8 cellular contexts compared by ENCODE assay signal in genomic region chr13:101626925-101627555, GRCh38.
A peak's percentile ranks its signal among the peaks of the same experiment; 100 is the strongest.
DNase-seq lines count a peak whose midpoint lies in the region; ATAC-seq, FAIRE-seq and TF ChIP-seq lines count a peak whose summit lies in the region.

No MANE protein-coding gene starts in this region.

- FAIRE-seq in keratinocyte (lab: Jason Lieb, UNC), result no peak

- H3K4me1 ChIP-seq in CD8-positive, alpha-beta T cell (ENCODE audit: insufficient read depth, low read length), result peaks cover 29% of the 10 kb centered on the region
- no peaks in the 10 kb centered on the region for H3K4me1 ChIP-seq in keratinocyte (ENCODE audit: control insufficient read depth, extremely low read depth, insufficient read depth, low read length)
- peaks cover 6 to 18% of the 10 kb centered on the region in 2 donors for H3K4me1 ChIP-seq in thyroid gland

- H3K4me1 Mint-ChIP-seq in CD8-positive, alpha-beta T cell (ENCODE audit: low read depth), result peaks cover 42% of the 10 kb centered on the region
- H3K4me1 Mint-ChIP-seq in activated CD4-positive, alpha-beta T cell treated with anti-CD3 and anti-CD28 coated beads, Interleukin-2, amount 10 ng/mL, durations not matched to agents 7 days and 5 days, result peaks cover 44% of the 10 kb centered on the region

- peak; percentile 69 for ATAC-seq in CD8-positive, alpha-beta T cell
- ATAC-seq in GM19324 (IDR thresholded peaks at IDR 0.05; ENCODE audit: low FRiP score, unreplicated experiment) (peak; percentile 92), HG03342 (IDR thresholded peaks at IDR 0.05; ENCODE audit: unreplicated experiment) (peak; percentile 87)

- no peaks in the 10 kb centered on the region for H3K9me1 ChIP-seq in keratinocyte (ENCODE audit: control insufficient read depth, extremely low read depth, insufficient read depth, low read length)

- peak in 2 of 7 experiments; percentile 28 to 51 for DNase-seq in CD8-positive, alpha-beta T cell
- DNase-seq in activated CD4-positive, alpha-beta T cell treated with anti-CD3 and anti-CD28 coated beads, Interleukin-2, amount 10 ng/mL, durations not matched to agents 7 days and 5 days, result peak; percentile 37
- DNase-seq in keratinocyte (ENCODE audit: low read depth, low spot score) (no peak), thyroid gland (peak in 1 of 2 donors; percentile 12), foreskin melanocyte (no peak), lower leg skin (ENCODE audit: low spot score in 2 of 2) (no peak)

- H3K9ac ChIP-seq in keratinocyte (ENCODE audit: control insufficient read depth, extremely low read depth, insufficient read depth, low read length), result no peak overlapping the region

- 68 to 81% methylated on average over 4 of the region's 4 CpGs for WGBS in thyroid gland, 2 donors
- WGBS in lower leg skin, 2 donors, result 43 to 65% methylated on average over 4 of the region's 4 CpGs

- no peaks in the 10 kb centered on the region for H3K9me3 Mint-ChIP-seq in CD8-positive, alpha-beta T cell
- H3K9me3 Mint-ChIP-seq in activated CD4-positive, alpha-beta T cell treated with anti-CD3 and anti-CD28 coated beads, Interleukin-2, amount 10 ng/mL, durations not matched to agents 7 days and 5 days, result no peaks in the 10 kb centered on the region

- TF ChIP-seq CTCF in CD8-positive, alpha-beta T cell (IDR thresholded peaks at IDR 0.05), result no peak
- TF ChIP-seq CTCF in keratinocyte (optimal IDR thresholded peaks at IDR 0.05 in 1 of 3, IDR thresholded peaks at IDR 0.05 in 1 of 3, conservative IDR thresholded peaks at IDR 0.05 in 1 of 3; ENCODE audit: extremely low read depth in 1 of 3, insufficient read depth in 2 of 3, low read length in 3 of 3) (no peak), thyroid gland (IDR thresholded peaks at IDR 0.05) (no peak), lower leg skin (IDR thresholded peaks at IDR 0.05) (no peak)

- peak overlapping the region; percentile 85 for H3K27ac Mint-ChIP-seq in CD8-positive, alpha-beta T cell
- peak overlapping the region; percentile 89 for H3K27ac Mint-ChIP-seq in activated CD4-positive, alpha-beta T cell treated with anti-CD3 and anti-CD28 coated beads, Interleukin-2, amount 10 ng/mL, durations not matched to agents 7 days and 5 days

- no peaks in the 10 kb centered on the region for H3K27me3 ChIP-seq in CD8-positive, alpha-beta T cell (ENCODE audit: insufficient read depth, low read length)
- H3K27me3 ChIP-seq in keratinocyte (ENCODE audit: control insufficient read depth, extremely low read depth, insufficient read depth, low read length), result no peaks in the 10 kb centered on the region
- no peaks in the 10 kb centered on the region for H3K27me3 ChIP-seq in thyroid gland

- intact Hi-C loops in CD8-positive, alpha-beta T cell (cut with DNase I, micrococcal nuclease), result loop anchor here in 1 of 2 experiments (10.0 kb wide), 1 partner anchor 768 kb away; no protein-coding TSS in a partner anchor
- intact Hi-C loops in thyroid gland (cut with DNase I) (no loop called here), lower leg skin (cut with DNase I; ENCODE audit: low total_unique reads) (no loop called here)

- dilution Hi-C loops in keratinocyte (cut with MboI; ENCODE audit: extremely low pct_ligation_motif_present, low sequenced_read_pairs), result no loop called here

- H3K4me3 Mint-ChIP-seq in CD8-positive, alpha-beta T cell, result peak overlapping the region; percentile 61
- peak overlapping the region; percentile 43 for H3K4me3 Mint-ChIP-seq in activated CD4-positive, alpha-beta T cell treated with anti-CD3 and anti-CD28 coated beads, Interleukin-2, amount 10 ng/mL, durations not matched to agents 7 days and 5 days

- no peaks in the 10 kb centered on the region for H4K20me1 ChIP-seq in keratinocyte (ENCODE audit: control insufficient read depth, extremely low read depth, insufficient read depth, low read length)

- H3K9me3 ChIP-seq in CD8-positive, alpha-beta T cell (ENCODE audit: low read length), result no peaks in the 10 kb centered on the region
- no peaks in the 10 kb centered on the region for H3K9me3 ChIP-seq in keratinocyte (ENCODE audit: control insufficient read depth, low read depth, low read length)
- H3K9me3 ChIP-seq in thyroid gland, result no peaks in the 10 kb centered on the region

- CTCF ChIA-PET in CD8-positive, alpha-beta T cell (lab: Charles Lee), result no interaction called here
- CTCF ChIA-PET in activated CD4-positive, alpha-beta T cell treated with anti-CD3 and anti-CD28 coated beads, Interleukin-2, amount 10 ng/mL, durations not matched to agents 7 days and 5 days (lab: Charles Lee), result no interaction called here

- H3K79me2 ChIP-seq in keratinocyte (ENCODE audit: control insufficient read depth, insufficient read depth, low read length), result no peaks in the 10 kb centered on the region

- no peaks in the 10 kb centered on the region for H3K36me3 ChIP-seq in CD8-positive, alpha-beta T cell (ENCODE audit: insufficient read depth, low read length)
- H3K36me3 ChIP-seq in keratinocyte (ENCODE audit: control insufficient read depth in 2 of 2, extremely low read depth in 1 of 2, insufficient read depth in 2 of 2, low read length in 2 of 2) (no peaks in the 10 kb centered on the region), thyroid gland (no peaks in the 10 kb centered on the region)

- TF ChIP-seq POLR2A in thyroid gland (IDR thresholded peaks at IDR 0.05) (no peak), lower leg skin (IDR thresholded peaks at IDR 0.05) (no peak)

- no peaks in the 10 kb centered on the region for H3K36me3 Mint-ChIP-seq in CD8-positive, alpha-beta T cell
- no peaks in the 10 kb centered on the region for H3K36me3 Mint-ChIP-seq in activated CD4-positive, alpha-beta T cell treated with anti-CD3 and anti-CD28 coated beads, Interleukin-2, amount 10 ng/mL, durations not matched to agents 7 days and 5 days (ENCODE audit: low read depth)

- peak overlapping the region; percentile 29 for H3K4me3 ChIP-seq in CD8-positive, alpha-beta T cell (ENCODE audit: low read depth, low read length)
- H3K4me3 ChIP-seq in keratinocyte (ENCODE audit: control insufficient read depth in 2 of 3, extremely low read depth in 1 of 3, insufficient read depth in 2 of 3, low read depth in 1 of 3, low read length in 3 of 3) (no peak overlapping the region), thyroid gland (replicated peaks in 1 of 3) (peak overlapping the region in 2 of 3 donors; percentile 6 to 14), lower leg skin (ENCODE audit: low read depth, poor library complexity, severe bottlenecking) (no peak overlapping the region)

- peak overlapping the region; percentile 34 for H3K27ac ChIP-seq in CD8-positive, alpha-beta T cell (ENCODE audit: low read depth, low read length)
- H3K27ac ChIP-seq in keratinocyte (ENCODE audit: control insufficient read depth, insufficient read depth, low read length) (no peak overlapping the region), thyroid gland (peak overlapping the region in 2 of 3 donors; percentile 24 to 36)

- no peaks in the 10 kb centered on the region for H3K27me3 Mint-ChIP-seq in CD8-positive, alpha-beta T cell (ENCODE audit: low read depth)
- H3K27me3 Mint-ChIP-seq in activated CD4-positive, alpha-beta T cell treated with anti-CD3 and anti-CD28 coated beads, Interleukin-2, amount 10 ng/mL, durations not matched to agents 7 days and 5 days, result peaks cover 13% of the 10 kb centered on the region

- POLR2A ChIA-PET in CD8-positive, alpha-beta T cell (lab: Charles Lee), result no interaction called here
- POLR2A ChIA-PET in activated CD4-positive, alpha-beta T cell treated with anti-CD3 and anti-CD28 coated beads, Interleukin-2, amount 10 ng/mL, durations not matched to agents 7 days and 5 days (lab: Charles Lee), result no interaction called here

- H3K4me2 ChIP-seq in keratinocyte (ENCODE audit: control insufficient read depth, extremely low read depth, insufficient read depth, low read depth, low read length), result peak overlapping the region; percentile 6

- H2AFZ ChIP-seq in keratinocyte (ENCODE audit: control insufficient read depth, low read length), result peak overlapping the region; percentile 54

Comparison
In these comparisons a context has a peak if more than half of its experiments do, and no peak if none do; other contexts are left out.
1. H3K4me3 ChIP-seq: peak in CD8-positive, alpha-beta T cell (single experiment) and thyroid gland (2 of 3); none in keratinocyte (0 of 3) and lower leg skin (single experiment).
2. Peak in every context shown above with its lines, with median percentiles within 50 percentile points of each other: ATAC-seq.